ENCODE assay signal across 1 cellular context in the genomic region with DNA sequence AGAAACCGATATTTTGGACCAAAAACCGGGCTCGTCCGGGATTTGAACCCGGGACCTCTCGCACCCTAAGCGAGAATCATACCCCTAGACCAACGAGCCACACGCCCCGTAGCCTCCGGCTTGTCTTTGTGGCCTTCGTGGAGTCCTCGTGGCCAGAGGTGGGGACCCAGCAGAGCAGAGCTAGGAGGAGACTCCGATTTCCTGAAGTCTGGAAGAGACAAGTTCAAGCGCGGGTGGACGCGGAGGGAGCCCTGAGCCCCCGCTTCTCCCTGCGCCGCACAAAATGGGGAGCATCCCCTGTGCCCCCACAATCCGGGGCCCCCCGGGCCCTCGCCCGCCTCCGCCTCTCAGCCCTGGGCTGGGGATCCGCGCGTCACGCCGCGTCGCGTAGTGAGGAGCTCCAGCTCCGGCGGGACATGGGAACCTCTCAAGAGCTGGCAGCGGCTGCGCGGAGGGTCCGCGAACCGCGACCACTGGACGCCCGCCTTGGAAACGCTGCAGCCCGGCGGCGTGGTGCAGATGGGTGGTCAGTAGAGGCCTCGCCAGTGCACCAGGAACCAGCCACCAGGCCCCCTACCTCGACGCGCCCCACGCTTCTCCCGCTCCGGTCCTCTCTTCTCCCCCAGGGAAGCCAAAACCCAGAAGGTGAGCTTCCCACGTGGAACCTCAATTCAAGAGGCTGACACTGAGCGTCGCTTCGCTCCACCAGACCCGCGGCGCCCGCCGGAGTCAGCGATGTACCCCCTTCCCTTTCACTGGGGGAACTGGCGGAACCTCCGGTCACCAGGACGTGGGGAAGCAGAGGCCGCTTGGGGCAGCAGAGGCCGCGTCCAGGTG.
TF ChIP-seq lines count a peak whose summit lies in the region.

No MANE protein-coding gene starts in this region.

TF ChIP-seq in GM12878, 131 proteins besides CTCF, POLR2A, EP300 and RAD21 (continued from another document):
- TF ChIP-seq, protein P1, sequence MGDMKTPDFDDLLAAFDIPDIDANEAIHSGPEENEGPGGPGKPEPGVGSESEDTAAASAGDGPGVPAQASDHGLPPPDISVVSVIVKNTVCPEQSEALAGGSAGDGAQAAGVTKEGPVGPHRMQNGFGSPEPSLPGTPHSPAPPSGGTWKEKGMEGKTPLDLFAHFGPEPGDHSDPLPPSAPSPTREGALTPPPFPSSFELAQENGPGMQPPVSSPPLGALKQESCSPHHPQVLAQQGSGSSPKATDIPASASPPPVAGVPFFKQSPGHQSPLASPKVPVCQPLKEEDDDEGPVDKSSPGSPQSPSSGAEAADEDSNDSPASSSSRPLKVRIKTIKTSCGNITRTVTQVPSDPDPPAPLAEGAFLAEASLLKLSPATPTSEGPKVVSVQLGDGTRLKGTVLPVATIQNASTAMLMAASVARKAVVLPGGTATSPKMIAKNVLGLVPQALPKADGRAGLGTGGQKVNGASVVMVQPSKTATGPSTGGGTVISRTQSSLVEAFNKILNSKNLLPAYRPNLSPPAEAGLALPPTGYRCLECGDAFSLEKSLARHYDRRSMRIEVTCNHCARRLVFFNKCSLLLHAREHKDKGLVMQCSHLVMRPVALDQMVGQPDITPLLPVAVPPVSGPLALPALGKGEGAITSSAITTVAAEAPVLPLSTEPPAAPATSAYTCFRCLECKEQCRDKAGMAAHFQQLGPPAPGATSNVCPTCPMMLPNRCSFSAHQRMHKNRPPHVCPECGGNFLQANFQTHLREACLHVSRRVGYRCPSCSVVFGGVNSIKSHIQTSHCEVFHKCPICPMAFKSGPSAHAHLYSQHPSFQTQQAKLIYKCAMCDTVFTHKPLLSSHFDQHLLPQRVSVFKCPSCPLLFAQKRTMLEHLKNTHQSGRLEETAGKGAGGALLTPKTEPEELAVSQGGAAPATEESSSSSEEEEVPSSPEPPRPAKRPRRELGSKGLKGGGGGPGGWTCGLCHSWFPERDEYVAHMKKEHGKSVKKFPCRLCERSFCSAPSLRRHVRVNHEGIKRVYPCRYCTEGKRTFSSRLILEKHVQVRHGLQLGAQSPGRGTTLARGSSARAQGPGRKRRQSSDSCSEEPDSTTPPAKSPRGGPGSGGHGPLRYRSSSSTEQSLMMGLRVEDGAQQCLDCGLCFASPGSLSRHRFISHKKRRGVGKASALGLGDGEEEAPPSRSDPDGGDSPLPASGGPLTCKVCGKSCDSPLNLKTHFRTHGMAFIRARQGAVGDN (IDR thresholded peaks at IDR 0.05): no peak
